In the genomic region with DNA sequence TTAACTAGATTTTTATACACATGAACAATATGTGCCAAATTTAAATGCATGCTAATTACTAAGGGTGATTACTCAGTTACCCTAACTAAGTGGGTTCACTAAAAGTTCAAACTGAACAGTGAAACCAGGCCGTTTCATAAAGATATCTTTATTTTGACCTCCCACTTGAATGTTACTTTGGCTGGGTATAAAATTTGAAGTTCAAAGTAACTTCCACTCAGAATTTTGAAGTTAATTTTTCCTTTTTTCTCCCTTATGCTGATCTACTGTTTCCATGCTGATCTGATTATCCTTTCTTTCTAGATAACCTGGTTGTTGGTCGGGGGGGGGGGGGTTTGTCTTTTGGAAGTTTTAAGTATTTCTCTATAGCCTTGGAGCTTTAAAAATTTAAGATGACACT, we compare ENCODE assay signal across 20 cellular contexts. TPM values are rescaled to one million over a fixed set of nuclear protein-coding genes. Genes with fewer than 3 reads are reported as not detected.
DNase-seq lines count a peak whose midpoint lies in the region; ATAC-seq, FAIRE-seq and TF ChIP-seq lines count a peak whose summit lies in the region.
"Had no signal": no experiment of that assay in that cellular context is flagged by ENCODE, and none has a peak within 500 bp of the region (broad histone marks: within the 10 kb centered on the region; RNA-seq: fewer than 3 reads in every experiment).

No MANE protein-coding gene starts in this region.

- DNase-seq in HepG2 (ENCODE audit: low spot score) (no peak), right lobe of liver (no peak), K562 (ENCODE audit: extremely low read depth in 1 of 4, low spot score in 3 of 4) (no peak), right cardiac atrium (no peak)
- DNase-seq: AML-193; Caco-2; Calu3; CD4-positive, alpha-beta T cell; CD8-positive, alpha-beta T cell; DMS79 treated with DMSO at 0.1 percent for 48 hours; GF-D8 had no signal

- H3K4me2 ChIP-seq in HepG2 (ENCODE audit: low read depth, low read length) = no peak overlapping the region
- no peak overlapping the region for H3K4me2 ChIP-seq in K562 (ENCODE audit: insufficient read depth, low read length)
- H3K4me2 ChIP-seq: A549; BLaER1 treated with 17β-estradiol and CSF1 and Interleukin-3, amounts not matched to agents 10 nM and 100 nM had no signal

- H3K4me3 ChIP-seq in HepG2 (replicated peaks in 1 of 3; ENCODE audit: insufficient read depth in 1 of 3, low read depth in 2 of 3, low read length in 3 of 3) (no peak overlapping the region), right lobe of liver (no peak overlapping the region), K562 (no peak overlapping the region), right cardiac atrium (ENCODE audit: low read length) (no peak overlapping the region)
- H3K4me3 ChIP-seq: A549; BLaER1 treated with 17β-estradiol and CSF1 and Interleukin-3, amounts not matched to agents 10 nM and 100 nM had no signal

- no peak overlapping the region for H3K27ac ChIP-seq in HepG2 (ENCODE audit: extremely low read length, insufficient read depth, low read length)
- H3K27ac ChIP-seq in right lobe of liver = no peak overlapping the region
- H3K27ac ChIP-seq in K562 (ENCODE audit: extremely low read depth, low read depth, low read length) = no peak overlapping the region
- no peak overlapping the region for H3K27ac ChIP-seq in right cardiac atrium (ENCODE audit: low read length)
- H3K27ac ChIP-seq: 22Rv1; A549; BLaER1 treated with 17β-estradiol and CSF1 and Interleukin-3, amounts not matched to agents 10 nM and 100 nM; C4-2B had no signal

- TF ChIP-seq EP300 in HepG2 (IDR thresholded peaks at IDR 0.05; ENCODE audit: low read depth in 2 of 2, low read length in 2 of 2) (no peak), HepG2 (CRISPR knock-in tag; IDR thresholded peaks at IDR 0.05; ENCODE audit: borderline replicate concordance) (no peak), K562 (IDR thresholded peaks at IDR 0.05; ENCODE audit: low read length) (no peak)

- 8% methylated on average over 2 of the region's 2 CpGs for WGBS in HepG2 (ENCODE audit: low lambda C conversion rate)
- 37% methylated on average over 2 of the region's 2 CpGs for WGBS in right lobe of liver (ENCODE audit: insufficient coverage, low coverage, low lambda C conversion rate, missing lambda C conversion rate)
- 0% methylated on average over 2 of the region's 2 CpGs for WGBS in K562 (ENCODE audit: insufficient coverage, low coverage, missing lambda C conversion rate)
- WGBS in right cardiac atrium = 58% methylated on average over 2 of the region's 2 CpGs

- H4K20me1 ChIP-seq in HepG2 (ENCODE audit: insufficient read depth, low read length) (no peaks in the 10 kb centered on the region), K562 (replicated peaks; ENCODE audit: control insufficient read depth, insufficient read depth, low read length) (no peaks in the 10 kb centered on the region)
- H4K20me1 ChIP-seq: BLaER1 treated with 17β-estradiol and CSF1 and Interleukin-3, amounts not matched to agents 10 nM and 100 nM had no signal

- no peak overlapping the region for H3K9ac ChIP-seq in HepG2 (ENCODE audit: insufficient read depth, low read depth, low read length)
- no peak overlapping the region for H3K9ac ChIP-seq in K562 (ENCODE audit: insufficient read depth in 1 of 2, low read depth in 2 of 2, low read length in 2 of 2)
- H3K9ac ChIP-seq: BLaER1 treated with 17β-estradiol and CSF1 and Interleukin-3, amounts not matched to agents 10 nM and 100 nM had no signal

- TF ChIP-seq CTCF in HepG2 (CRISPR knock-in tag; IDR thresholded peaks at IDR 0.05) (no peak), right lobe of liver (IDR thresholded peaks at IDR 0.05) (no peak), K562 (IDR thresholded peaks at IDR 0.05 in 2 of 3, conservative IDR thresholded peaks at IDR 0.05 in 1 of 3; ENCODE audit: insufficient read depth in 2 of 3, low read depth in 1 of 3, low read length in 3 of 3) (no peak)

- H3K4me1 ChIP-seq in HepG2 (ENCODE audit: insufficient read depth, low read length) = peaks cover 28% of the 10 kb centered on the region
- no peaks in the 10 kb centered on the region for H3K4me1 ChIP-seq in right lobe of liver
- H3K4me1 ChIP-seq in K562 (replicated peaks in 1 of 2; ENCODE audit: control insufficient read depth in 2 of 2, insufficient read depth in 2 of 2, low read length in 2 of 2) = no peaks in the 10 kb centered on the region
- H3K4me1 ChIP-seq in right cardiac atrium (ENCODE audit: control insufficient read depth, insufficient read depth, low read length) = no peaks in the 10 kb centered on the region
- H3K4me1 ChIP-seq: A549; BLaER1 treated with 17β-estradiol and CSF1 and Interleukin-3, amounts not matched to agents 10 nM and 100 nM; Caco-2 had no signal

- FAIRE-seq in HepG2 (lab: Jason Lieb, UNC) (no peak), K562 (lab: Jason Lieb, UNC) (no peak)
- FAIRE-seq: A549, D721Med, G401.6, GM12891, GM18507 had no signal

- H3K27me3 ChIP-seq in HepG2 (ENCODE audit: control insufficient read depth in 1 of 2, insufficient read depth in 2 of 2, low read length in 2 of 2) (no peaks in the 10 kb centered on the region), right lobe of liver (no peaks in the 10 kb centered on the region), K562 (ENCODE audit: control insufficient read depth in 2 of 2, insufficient read depth in 2 of 2, low read length in 2 of 2) (no peaks in the 10 kb centered on the region), right cardiac atrium (ENCODE audit: control insufficient read depth, insufficient read depth) (no peaks in the 10 kb centered on the region)
- H3K27me3 ChIP-seq: BLaER1 treated with 17β-estradiol and CSF1 and Interleukin-3, amounts not matched to agents 10 nM and 100 nM had no signal

- no peak for TF ChIP-seq POLR2A in HepG2 (IDR thresholded peaks at IDR 0.05; ENCODE audit: insufficient read depth in 1 of 2, low read depth in 2 of 2, low read length in 2 of 2)
- no peak for TF ChIP-seq POLR2A in right lobe of liver (IDR thresholded peaks at IDR 0.05)
- no peak for TF ChIP-seq POLR2A in K562 (conservative IDR thresholded peaks at IDR 0.05)

- BruUV-seq in HepG2 (replicated peaks; lab: Mats Ljungman, UMichigan) (no TSS peak), K562 (replicated peaks; lab: Mats Ljungman, UMichigan) (no TSS peak)

- POLR2A ChIA-PET in HepG2 (lab: Yijun Ruan, JAX) (no interaction called here), K562 (lab: Yijun Ruan, JAX) (no interaction called here)

- no peaks in the 10 kb centered on the region for H3K9me1 ChIP-seq in K562 (ENCODE audit: control insufficient read depth, insufficient read depth, low read length)

- intact Hi-C loops in HepG2 (cut with micrococcal nuclease; ENCODE audit: unreplicated experiment) (no loop called here), right lobe of liver (cut with DNase I) (no loop called here), K562 (cut with micrococcal nuclease) (no loop called here), right cardiac atrium (cut with DNase I) (no loop called here)

- TF ChIP-seq RAD21 in HepG2 (CRISPR knock-in tag; IDR thresholded peaks at IDR 0.05) (no peak), K562 (CRISPR knock-in tag; conservative IDR thresholded peaks at IDR 0.05 in 1 of 2, IDR thresholded peaks at IDR 0.05 in 1 of 2) (no peak)

- in situ Hi-C loops in HepG2 (cut with HindIII; ENCODE audit: extremely low pct_ligation_motif_present, low pct_unique_long_range_greater_than_20kb) (no loop called here), K562 (cut with MboI) (no loop called here)

- peaks cover 14% of the 10 kb centered on the region for H3K9me3 ChIP-seq in HepG2 (ENCODE audit: low read length)
- peaks cover 0 to 6% (median 0%) of the 10 kb centered on the region in 4 donors for H3K9me3 ChIP-seq in right lobe of liver
- peaks cover 5% of the 10 kb centered on the region; the same call in 1 of the 2 replicates for H3K9me3 ChIP-seq in K562 (replicated peaks; ENCODE audit: control insufficient read depth, insufficient read depth, low read depth, low read length)
- no peaks in the 10 kb centered on the region for H3K9me3 ChIP-seq in right cardiac atrium (ENCODE audit: control insufficient read depth, low read length)

- H3K36me3 ChIP-seq in HepG2 (replicated peaks in 1 of 2; ENCODE audit: control insufficient read depth in 1 of 2, insufficient read depth in 2 of 2, low read length in 2 of 2) = no peaks in the 10 kb centered on the region
- H3K36me3 ChIP-seq in right lobe of liver = no peaks in the 10 kb centered on the region
- no peaks in the 10 kb centered on the region for H3K36me3 ChIP-seq in K562 (ENCODE audit: control insufficient read depth, insufficient read depth, low read length)
- H3K36me3 ChIP-seq: BLaER1 treated with 17β-estradiol and CSF1 and Interleukin-3, amounts not matched to agents 10 nM and 100 nM had no signal

- no peak overlapping the region for H2AFZ ChIP-seq in HepG2 (ENCODE audit: low read length)
- H2AFZ ChIP-seq in K562 (ENCODE audit: low read depth, low read length) = no peak overlapping the region

- ATAC-seq in HepG2 (no peak), right lobe of liver (no peak), K562 (no peak), right cardiac atrium (no peak), GM18498 (IDR thresholded peaks at IDR 0.05; ENCODE audit: unreplicated experiment) (no peak)
- ATAC-seq: A549; CD8-positive, alpha-beta T cell had no signal

- CTCF ChIA-PET in HepG2 (lab: Yijun Ruan, JAX; ENCODE audit: low intra/inter-chr PET ratio, low total read pairs) = no interaction called here
- CTCF ChIA-PET in K562 (lab: Yijun Ruan, JAX; ENCODE audit: low intra/inter-chr PET ratio) = no interaction called here

- H3K79me2 ChIP-seq in HepG2 (ENCODE audit: insufficient read depth, low read length) = no peaks in the 10 kb centered on the region
- H3K79me2 ChIP-seq in K562 (ENCODE audit: control insufficient read depth, insufficient read depth, low read length) = no peaks in the 10 kb centered on the region

RNA-seq across cellular contexts. Expression of gene MAP4K4, which starts 25.5 kb away (rescaled TPM):
- total RNA-seq in HepG2 (2016; rRNA removed; fragmentation: Illumina TruSeq; extraction: Trizol) = 264 and 301 TPM in 2 replicates
- 62.1 and 62.9 TPM in 2 replicates for total RNA-seq in HepG2 (2016; cell fraction: cytosol; rRNA removed; fragmentation: Illumina TruSeq; extraction: Trizol; ENCODE audit: low read depth)
- total RNA-seq in HepG2 (2016; cell fraction: insoluble cytoplasmic fraction; rRNA removed; fragmentation: Illumina TruSeq; extraction: Trizol) = 264 and 269 TPM in 2 replicates
- 200 and 238 TPM in 2 replicates for total RNA-seq in HepG2 (2016; cell fraction: membrane; rRNA removed; fragmentation: Illumina TruSeq; extraction: Trizol)
- total RNA-seq in HepG2 (2016; cell fraction: nucleus; rRNA removed; fragmentation: Illumina TruSeq; extraction: Trizol) = 292 and 308 TPM in 2 replicates
- 101 and 105 TPM in 2 replicates for polyA plus RNA-seq in HepG2 (2011; rRNA removed)
- 67.0 and 72.8 TPM in 2 replicates for polyA plus RNA-seq in HepG2 (2011; cell fraction: cytosol; rRNA removed)
- 261 and 287 TPM in 2 replicates for polyA plus RNA-seq in HepG2 (2011; cell fraction: nucleus; rRNA removed)
- 138 and 155 TPM in 2 replicates for polyA plus RNA-seq in HepG2 (2012)
- polyA plus RNA-seq in HepG2 (2016; cell fraction: cytosol; fragmentation: Illumina TruSeq; extraction: Trizol; ENCODE audit: low read depth) = 48.8 and 52.9 TPM in 2 replicates
- polyA plus RNA-seq in HepG2 (2016; cell fraction: insoluble cytoplasmic fraction; fragmentation: Illumina TruSeq; extraction: Trizol; ENCODE audit: low read depth) = 269 and 298 TPM in 2 replicates
- 137 and 163 TPM in 2 replicates for polyA plus RNA-seq in HepG2 (2016; cell fraction: membrane; fragmentation: Illumina TruSeq; extraction: Trizol; ENCODE audit: low read depth)
- polyA plus RNA-seq in HepG2 (2016; cell fraction: nucleus; fragmentation: Illumina TruSeq; extraction: Trizol; ENCODE audit: insufficient read depth, low read depth) = 298 and 312 TPM in 2 replicates
- 84.0 and 279 TPM in 2 replicates for polyA minus RNA-seq in HepG2 (2011; rRNA and poly(A)+ RNA removed; ENCODE audit: low replicate concordance)
- polyA minus RNA-seq in HepG2 (2011; cell fraction: cytosol; rRNA and poly(A)+ RNA removed) = 99.4 and 99.7 TPM in 2 replicates
- polyA minus RNA-seq in HepG2 (2011; cell fraction: nucleus; rRNA and poly(A)+ RNA removed) = 680 and 703 TPM in 2 replicates
- total RNA-seq in right lobe of liver = 10 to 100 TPM; 29.8 to 36.5 (median 31.1) TPM
- total RNA-seq in K562 (2011; cell fraction: chromatin; rRNA removed; ENCODE audit: low replicate concordance) = 111 and 172 TPM in 2 replicates
- total RNA-seq in K562 (2011; cell fraction: nucleolus; rRNA removed) = 52.4 and 63.6 TPM in 2 replicates
- total RNA-seq in K562 (2011; cell fraction: nucleoplasm; rRNA removed) = 100 and 133 TPM in 2 replicates
- total RNA-seq in K562 (2014; rRNA removed) = 48.8 and 50.2 TPM in 2 replicates
- total RNA-seq in K562 (2014; rRNA removed; fragmentation: Illumina TruSeq; extraction: Trizol) = 45.7 and 49.1 TPM in 2 replicates
- 51.4 and 58.4 TPM in 2 replicates for total RNA-seq in K562 (2015; rRNA removed; fragmentation: Illumina TruSeq; extraction: Trizol)
- total RNA-seq in K562 (2021) = 64.1 and 72.8 TPM in 2 replicates
- polyA plus RNA-seq in K562 (2011; rRNA removed) = 42.4 and 51.4 TPM in 2 replicates
- polyA plus RNA-seq in K562 (2011; cell fraction: cytosol; rRNA removed) = 26.1 and 28.9 TPM in 2 replicates
- 96.3 and 105 TPM in 2 replicates for polyA plus RNA-seq in K562 (2011; cell fraction: nucleus; rRNA removed)
- polyA plus RNA-seq in K562 (2012) = 42.4 and 73.8 TPM in 2 replicates
- 68.8 and 76.4 TPM in 2 replicates for polyA plus RNA-seq in K562 (2014; fragmentation: Illumina TruSeq; extraction: Trizol)
- polyA plus RNA-seq in K562 (2014; fragmentation: Nextera tagmentation; extraction: Ambion mirVana) = 1 to 10 TPM; 7.6 to 7.8 TPM
- 44.5 and 50.6 TPM in 2 replicates for polyA plus RNA-seq in K562 (2014; rRNA removed)
- 93.2 and 93.9 TPM in 2 replicates for polyA minus RNA-seq in K562 (2011; rRNA and poly(A)+ RNA removed)
- 37.0 and 44.3 TPM in 2 replicates for polyA minus RNA-seq in K562 (2011; cell fraction: cytosol; rRNA and poly(A)+ RNA removed)
- polyA minus RNA-seq in K562 (2011; cell fraction: nucleus; rRNA and poly(A)+ RNA removed) = 83.3 and 132 TPM in 2 replicates
- 10 to 100 TPM; 56.4 to 64.5 (median 61.8) TPM for total RNA-seq in right cardiac atrium
- polyA plus RNA-seq in right cardiac atrium = 30.8 TPM

Comparison
In these comparisons a context has a peak if more than half of its experiments do, and no peak if none do; other contexts are left out.
1. Of the 241 proteins assayed by ChIP-seq in both HepG2 and K562: peak only in HepG2: none; only in K562: none; in both: ZFP1; in neither: 239; mixed calls (peak in some experiments, not most) for 1.